1 cellular context compared by ENCODE assay signal in the genomic region with DNA sequence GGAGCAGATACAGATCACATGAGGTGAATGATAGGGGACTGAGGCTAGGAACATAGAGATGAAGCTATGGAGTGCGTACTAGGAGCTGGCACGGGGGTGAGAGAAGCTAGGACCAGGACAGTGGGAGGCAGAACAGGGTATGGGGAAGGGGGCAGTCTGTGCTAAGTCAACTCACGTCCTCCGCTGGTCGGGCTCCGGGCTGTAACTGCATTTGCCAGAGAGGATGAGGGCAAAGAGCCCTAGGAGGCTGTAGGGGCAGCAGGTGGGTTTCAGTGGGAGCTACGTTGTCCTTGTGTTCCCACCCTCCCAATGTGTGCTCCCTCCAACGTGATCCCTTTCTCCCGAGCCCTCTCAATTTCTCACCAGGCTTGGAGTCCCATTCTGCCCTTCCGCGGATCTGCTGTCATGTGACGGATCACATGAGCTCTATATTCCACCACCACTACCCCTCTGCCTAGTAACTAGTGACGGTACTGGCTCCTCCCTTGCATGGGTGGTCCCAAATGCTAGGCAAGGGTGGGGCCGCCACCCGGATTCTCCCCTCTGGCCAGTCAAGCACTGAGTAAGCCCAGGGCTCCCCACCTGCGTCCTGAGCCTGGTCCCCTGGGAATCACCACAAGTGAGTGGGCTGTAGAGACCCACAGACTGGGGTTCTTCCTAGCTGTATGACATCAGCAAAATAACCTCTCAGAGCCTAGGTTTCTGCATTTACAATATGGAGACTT.
A peak's percentile ranks its signal among the peaks of the same experiment; 100 is the strongest.
TF ChIP-seq lines count a peak whose summit lies in the region.

Gene TPP1, minus strand, starts transcription at position 402 of the 725 bp plus-strand sequence. Its CDS starts 22 bp downstream, at position 380.

TF ChIP-seq in WTC11, 78 proteins besides CTCF, POLR2A, EP300 and RAD21 (continued from another document and continues in another):
- TF ChIP-seq ZNF425 (CRISPR knock-in tag; conservative IDR thresholded peaks at IDR 0.05) (no peak), TEAD1 (CRISPR knock-in tag; IDR thresholded peaks at IDR 0.05) (no peak), MAX (CRISPR knock-in tag; IDR thresholded peaks at IDR 0.05) (0 out of 2 replicates have a peak, but pooled peaks have one; percentile 29), ZNF532 (CRISPR knock-in tag; IDR thresholded peaks at IDR 0.05; ENCODE audit: borderline replicate concordance) (no peak), ZNF281 (CRISPR knock-in tag; IDR thresholded peaks at IDR 0.05) (no peak), TP53 (CRISPR knock-in tag; IDR thresholded peaks at IDR 0.05) (no peak), STAT6 (CRISPR knock-in tag; conservative IDR thresholded peaks at IDR 0.05; ENCODE audit: low read depth) (no peak), ZNF317 (CRISPR knock-in tag; IDR thresholded peaks at IDR 0.05; ENCODE audit: borderline replicate concordance, low read depth) (no peak), ZMAT4 (CRISPR knock-in tag; IDR thresholded peaks at IDR 0.05) (no peak), FOXP1 (CRISPR knock-in tag; IDR thresholded peaks at IDR 0.05; ENCODE audit: borderline replicate concordance) (no peak), OVOL2 (CRISPR knock-in tag; IDR thresholded peaks at IDR 0.05; ENCODE audit: borderline replicate concordance) (no peak), PRDM15 (CRISPR knock-in tag; IDR thresholded peaks at IDR 0.05) (no peak), USF2 (CRISPR knock-in tag; IDR thresholded peaks at IDR 0.05) (peak; percentile 99), IRF2 (CRISPR knock-in tag; IDR thresholded peaks at IDR 0.05; ENCODE audit: borderline replicate concordance, low read depth) (no peak), HMGXB4 (CRISPR knock-in tag; IDR thresholded peaks at IDR 0.05) (no peak)
- TF ChIP-seq, protein P1, sequence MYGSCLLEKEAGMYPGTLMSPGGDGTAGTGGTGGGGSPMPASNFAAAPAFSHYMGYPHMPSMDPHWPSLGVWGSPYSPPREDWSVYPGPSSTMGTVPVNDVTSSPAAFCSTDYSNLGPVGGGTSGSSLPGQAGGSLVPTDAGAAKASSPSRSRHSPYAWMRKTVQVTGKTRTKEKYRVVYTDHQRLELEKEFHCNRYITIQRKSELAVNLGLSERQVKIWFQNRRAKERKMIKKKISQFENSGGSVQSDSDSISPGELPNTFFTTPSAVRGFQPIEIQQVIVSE (CRISPR knock-in tag; IDR thresholded peaks at IDR 0.05; ENCODE audit: borderline replicate concordance) = 0 out of 2 replicates have a peak, but pooled peaks have one; percentile 27
- TF ChIP-seq, protein P2, sequence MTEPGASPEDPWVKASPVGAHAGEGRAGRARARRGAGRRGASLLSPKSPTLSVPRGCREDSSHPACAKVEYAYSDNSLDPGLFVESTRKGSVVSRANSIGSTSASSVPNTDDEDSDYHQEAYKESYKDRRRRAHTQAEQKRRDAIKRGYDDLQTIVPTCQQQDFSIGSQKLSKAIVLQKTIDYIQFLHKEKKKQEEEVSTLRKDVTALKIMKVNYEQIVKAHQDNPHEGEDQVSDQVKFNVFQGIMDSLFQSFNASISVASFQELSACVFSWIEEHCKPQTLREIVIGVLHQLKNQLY (CRISPR knock-in tag; IDR thresholded peaks at IDR 0.05) = no peak
- TF ChIP-seq, protein P3, sequence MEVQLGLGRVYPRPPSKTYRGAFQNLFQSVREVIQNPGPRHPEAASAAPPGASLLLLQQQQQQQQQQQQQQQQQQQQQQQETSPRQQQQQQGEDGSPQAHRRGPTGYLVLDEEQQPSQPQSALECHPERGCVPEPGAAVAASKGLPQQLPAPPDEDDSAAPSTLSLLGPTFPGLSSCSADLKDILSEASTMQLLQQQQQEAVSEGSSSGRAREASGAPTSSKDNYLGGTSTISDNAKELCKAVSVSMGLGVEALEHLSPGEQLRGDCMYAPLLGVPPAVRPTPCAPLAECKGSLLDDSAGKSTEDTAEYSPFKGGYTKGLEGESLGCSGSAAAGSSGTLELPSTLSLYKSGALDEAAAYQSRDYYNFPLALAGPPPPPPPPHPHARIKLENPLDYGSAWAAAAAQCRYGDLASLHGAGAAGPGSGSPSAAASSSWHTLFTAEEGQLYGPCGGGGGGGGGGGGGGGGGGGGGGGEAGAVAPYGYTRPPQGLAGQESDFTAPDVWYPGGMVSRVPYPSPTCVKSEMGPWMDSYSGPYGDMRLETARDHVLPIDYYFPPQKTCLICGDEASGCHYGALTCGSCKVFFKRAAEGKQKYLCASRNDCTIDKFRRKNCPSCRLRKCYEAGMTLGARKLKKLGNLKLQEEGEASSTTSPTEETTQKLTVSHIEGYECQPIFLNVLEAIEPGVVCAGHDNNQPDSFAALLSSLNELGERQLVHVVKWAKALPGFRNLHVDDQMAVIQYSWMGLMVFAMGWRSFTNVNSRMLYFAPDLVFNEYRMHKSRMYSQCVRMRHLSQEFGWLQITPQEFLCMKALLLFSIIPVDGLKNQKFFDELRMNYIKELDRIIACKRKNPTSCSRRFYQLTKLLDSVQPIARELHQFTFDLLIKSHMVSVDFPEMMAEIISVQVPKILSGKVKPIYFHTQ (CRISPR knock-in tag; IDR thresholded peaks at IDR 0.05) = no peak
